In the genomic region with DNA sequence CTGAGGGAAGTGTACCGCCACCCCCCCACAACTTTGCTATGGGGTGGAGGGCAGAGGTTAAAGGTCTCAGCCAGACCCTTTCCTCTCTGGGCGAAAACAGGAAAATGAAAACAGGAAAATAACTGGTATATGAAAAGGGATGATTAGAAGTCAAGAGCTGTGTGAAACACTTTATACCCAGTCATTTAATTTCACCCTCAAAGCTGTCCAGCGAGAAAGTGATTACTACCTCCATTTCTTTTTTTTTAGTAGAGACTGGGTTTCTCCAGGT, we compare ENCODE assay signal across 9 cellular contexts. TPM values are rescaled to one million over a fixed set of nuclear protein-coding genes. Genes with fewer than 3 reads are reported as not detected.
DNase-seq lines count a peak whose midpoint lies in the region; ATAC-seq and TF ChIP-seq lines count a peak whose summit lies in the region.
"Had no signal": no experiment of that assay in that cellular context is flagged by ENCODE, and none has a peak within 500 bp of the region (broad histone marks: within the 10 kb centered on the region; RNA-seq: fewer than 3 reads in every experiment).

No MANE protein-coding gene starts in this region.

- CTCF ChIA-PET in HCT116 (lab: Charles Lee) (interaction anchor here (2.2 to 2.8 kb wide), 2 partner anchors 14 to 58 kb away, joined by 6 to 20 read pairs; no protein-coding TSS in a partner anchor), T-cell (lab: Charles Lee) (interaction anchor here in 1 of 2 donors (0.9 to 2.2 kb wide), 5 partner anchors 14 to 79 kb away, joined by 3 to 18 read pairs (median 6); no protein-coding TSS in a partner anchor)

- H3K4me3 Mint-ChIP-seq in T-cell = peak overlapping the region; percentile 28 to 88 (median 57)
- H3K4me3 Mint-ChIP-seq in glutamatergic neuron (ENCODE audit: unreplicated experiment) = peak overlapping the region; percentile 3

- no TSS peak for BruUV-seq in HCT116 (replicated peaks; lab: Mats Ljungman, UMichigan)

- no peaks in the 10 kb centered on the region for H3K9me2 ChIP-seq in HCT116 (ENCODE audit: insufficient read depth)

- TF ChIP-seq POLR2A in HCT116 (IDR thresholded peaks at IDR 0.05; ENCODE audit: borderline replicate concordance, extremely low read depth, insufficient read depth, insufficient read length) = no peak

- H3K9me3 ChIP-seq in HCT116 (ENCODE audit: control insufficient read depth in 1 of 2, insufficient read depth in 1 of 2, low read depth in 1 of 2, low read length in 2 of 2) (no peaks in the 10 kb centered on the region), skeletal muscle tissue (ENCODE audit: control insufficient read depth in 3 of 3, low read length in 3 of 3) (no peaks in the 10 kb centered on the region)

- in situ Hi-C loops in GM13977 (cut with MboI; ENCODE audit: low pct_unique_long_range_greater_than_20kb, low sequenced_read_pairs, unreplicated experiment) = no loop called here

- peak overlapping the region; percentile 84 to 87; a peak in 2 of 4 replicates for H3K4me3 ChIP-seq in HCT116 (replicated peaks in 1 of 2; ENCODE audit: low read depth in 1 of 2, low read length in 2 of 2)
- peak overlapping the region in 1 of 3 donors; percentile 89 for H3K4me3 ChIP-seq in skeletal muscle tissue (ENCODE audit: low read length in 3 of 3)

- DNase-seq in HCT116 (ENCODE audit: low read depth, low spot score) = no peak
- DNase-seq in T-cell = no peak
- no peak for DNase-seq in glutamatergic neuron
- no peak for DNase-seq in AG20443 (ENCODE audit: low spot score)
- DNase-seq in midbrain (lab: John Stamatoyannopoulos, UW) = no peak
- DNase-seq in GM13977 (ENCODE audit: low spot score) = no peak

- H3K27me3 Mint-ChIP-seq in T-cell (no peaks in the 10 kb centered on the region), glutamatergic neuron (ENCODE audit: unreplicated experiment) (peaks cover 10% of the 10 kb centered on the region)

- peaks cover 4 to 9% of the 10 kb centered on the region in 2 experiments; a peak in 3 of 4 replicates for H3K36me3 ChIP-seq in HCT116 (ENCODE audit: control insufficient read depth in 1 of 2, insufficient read depth in 2 of 2, low read length in 2 of 2)
- peaks cover 4 to 14% (median 10%) of the 10 kb centered on the region in 3 donors for H3K36me3 ChIP-seq in skeletal muscle tissue (ENCODE audit: control insufficient read depth in 3 of 3, insufficient read depth in 3 of 3, low read length in 3 of 3)
- H3K36me3 ChIP-seq: cardiac muscle cell had no signal

- POLR2A ChIA-PET in HCT116 (lab: Charles Lee) (interaction anchor here (1.0 kb wide), 1 partner anchor 13 kb away, joined by 3 read pairs; no protein-coding TSS in a partner anchor), T-cell (lab: Charles Lee) (interaction anchor here (0.6 to 1.5 kb wide), 2 partner anchors 35 to 1563 kb away, joined by 3 to 6 read pairs; no protein-coding TSS in a partner anchor)

- H3K36me3 Mint-ChIP-seq in T-cell (peaks cover 18% of the 10 kb centered on the region), glutamatergic neuron (ENCODE audit: unreplicated experiment) (no peaks in the 10 kb centered on the region)

- no peaks in the 10 kb centered on the region for H3K79me2 ChIP-seq in HCT116 (ENCODE audit: insufficient read depth, low read length)

- RAD21 ChIA-PET in HCT116 (lab: Charles Lee; ENCODE audit: low non-redundant PET in 1 of 2, low total read pairs in 2 of 2, uncharacterized antibody in 2 of 2, unreplicated experiment in 2 of 2) = no interaction called here

- peaks cover 9 to 20% of the 10 kb centered on the region in 2 experiments; a peak in 3 of 4 replicates for H3K4me1 ChIP-seq in HCT116 (ENCODE audit: control insufficient read depth in 1 of 2, insufficient read depth in 2 of 2, low read length in 2 of 2)
- peaks cover 9 to 19% (median 13%) of the 10 kb centered on the region in 3 donors for H3K4me1 ChIP-seq in skeletal muscle tissue (ENCODE audit: control insufficient read depth in 3 of 3, insufficient read depth in 3 of 3, low read length in 3 of 3)

- TF ChIP-seq RAD21 in HCT116 (IDR thresholded peaks at IDR 0.05; ENCODE audit: low read depth) = no peak

- no peak for TF ChIP-seq CTCF in HCT116 (IDR thresholded peaks at IDR 0.05 in 2 of 3, conservative IDR thresholded peaks at IDR 0.05 in 1 of 3; ENCODE audit: borderline replicate concordance in 1 of 3, insufficient read depth in 1 of 3, low read depth in 2 of 3, low read length in 2 of 3)
- TF ChIP-seq CTCF in glutamatergic neuron (IDR thresholded peaks at IDR 0.05; ENCODE audit: partially characterized antibody, unreplicated experiment) = no peak
- TF ChIP-seq CTCF in GM13977 (IDR thresholded peaks at IDR 0.05; ENCODE audit: extremely low read depth, insufficient read depth, missing control alignments) = no peak

- peak overlapping the region; percentile 83; the same call in 1 of the 2 replicates for H3K9ac ChIP-seq in HCT116 (ENCODE audit: low read length)
- H3K9ac ChIP-seq in skeletal muscle tissue (ENCODE audit: low read depth in 1 of 3, low read length in 3 of 3) = peak overlapping the region in 2 of 3 donors; percentile 75 to 76

- H3K4me1 Mint-ChIP-seq in T-cell (peaks cover 36 to 40% (median 38%) of the 10 kb centered on the region in 3 donors), glutamatergic neuron (ENCODE audit: low read depth, unreplicated experiment) (peaks cover 2% of the 10 kb centered on the region)

- peak overlapping the region; percentile 100 for H3K4me2 ChIP-seq in HCT116 (ENCODE audit: low read length)

- no peaks in the 10 kb centered on the region for H3K9me3 Mint-ChIP-seq in T-cell
- H3K9me3 Mint-ChIP-seq in glutamatergic neuron (ENCODE audit: unreplicated experiment) = peaks cover 4% of the 10 kb centered on the region

- H3K27ac Mint-ChIP-seq in T-cell (peak overlapping the region; percentile 91), glutamatergic neuron (ENCODE audit: unreplicated experiment) (no peak overlapping the region)

- H3K27ac ChIP-seq in HCT116 (ENCODE audit: low read depth, low read length) (peak overlapping the region; percentile 64; the same call in 1 of the 2 replicates), skeletal muscle tissue (ENCODE audit: low read depth, low read length) (no peak overlapping the region)
- H3K27ac ChIP-seq: cardiac muscle cell had no signal

- no peaks in the 10 kb centered on the region for H4K20me1 ChIP-seq in HCT116 (ENCODE audit: insufficient read depth)

- H2AFZ ChIP-seq in HCT116 (ENCODE audit: low read depth, low read length, poor library complexity, severe bottlenecking) = no peak overlapping the region

- H3K27me3 ChIP-seq in HCT116 (ENCODE audit: insufficient read depth, low read length) = no peaks in the 10 kb centered on the region
- H3K27me3 ChIP-seq in skeletal muscle tissue (ENCODE audit: control insufficient read depth in 3 of 3, insufficient read depth in 3 of 3, low read length in 3 of 3) = no peaks in the 10 kb centered on the region
- H3K27me3 ChIP-seq: cardiac muscle cell had no signal

- ATAC-seq in HCT116 = no peak
- ATAC-seq in T-cell (replicated peaks in 1 of 4) = no peak
- ATAC-seq in HG02870 (IDR thresholded peaks at IDR 0.05; ENCODE audit: unreplicated experiment) = no peak

- intact Hi-C loops in HCT116 (cut with micrococcal nuclease) = no loop called here

TF ChIP-seq in HCT116, 20 proteins besides CTCF, POLR2A, EP300 and RAD21:
- TF ChIP-seq CBX3 (IDR thresholded peaks at IDR 0.05; ENCODE audit: low read depth) = no peak
- no peak for TF ChIP-seq EZH2phosphoT487 (IDR thresholded peaks at IDR 0.05; ENCODE audit: borderline replicate concordance)
- TF ChIP-seq POLR2AphosphoS5 (IDR thresholded peaks at IDR 0.05; ENCODE audit: low read depth, low read length) = no peak

RNA-seq across cellular contexts. Expression of gene PHLDB3, which starts 0.6 kb away (rescaled TPM):
- 15.5 TPM for total RNA-seq in HCT116 (2021; ENCODE audit: unreplicated experiment)
- polyA plus RNA-seq in HCT116 (2012) = 12.0 and 14.3 TPM in 2 replicates
- 10 to 100 TPM; 39.4 to 61.0 (median 53.9) TPM for total RNA-seq in T-cell
- 6.8 TPM for total RNA-seq in glutamatergic neuron (ENCODE audit: unreplicated experiment)
- 4.7 TPM for total RNA-seq in skeletal muscle tissue

RNA-seq across cellular contexts. Expression of gene ETHE1, which starts 21.9 kb away (rescaled TPM):
- 64.3 TPM for total RNA-seq in HCT116 (2021; ENCODE audit: unreplicated experiment)
- 120 and 133 TPM in 2 replicates for polyA plus RNA-seq in HCT116 (2012)
- 10 to 100 TPM; 19.1 to 39.4 (median 34.7) TPM for total RNA-seq in T-cell
- 16.0 TPM for total RNA-seq in glutamatergic neuron (ENCODE audit: unreplicated experiment)
- 32.4 TPM for total RNA-seq in skeletal muscle tissue

RNA-seq across cellular contexts. Expression of gene ZNF575, which starts 27.9 kb away (rescaled TPM):
- total RNA-seq in HCT116 (2021; ENCODE audit: unreplicated experiment) = 1.9 TPM
- polyA plus RNA-seq in HCT116 (2012) = 1.0 and 2.0 TPM in 2 replicates
- total RNA-seq in T-cell = 10 to 100 TPM in 1 of 5 donors, 1 to 10 TPM in 4; 3.4 to 12.7 (median 6.2) TPM
- total RNA-seq in glutamatergic neuron (ENCODE audit: unreplicated experiment) = 2.0 TPM
- not detected for total RNA-seq in skeletal muscle tissue
- total RNA-seq: cardiac muscle cell had no signal

RNA-seq across cellular contexts. Expression of gene LYPD3, which starts 39.7 kb away (rescaled TPM):
- 3.6 TPM for total RNA-seq in HCT116 (2021; ENCODE audit: unreplicated experiment)
- polyA plus RNA-seq in HCT116 (2012) = 6.3 and 9.4 TPM in 2 replicates
- 10 to 100 TPM in 2 of 5 donors, 1 to 10 TPM in 3; 2.8 to 24.0 (median 4.6) TPM for total RNA-seq in T-cell
- total RNA-seq in glutamatergic neuron (ENCODE audit: unreplicated experiment) = 0.56 TPM
- not detected for total RNA-seq in skeletal muscle tissue
